ENCODE assay signal across 1 cellular context in the genomic region with DNA sequence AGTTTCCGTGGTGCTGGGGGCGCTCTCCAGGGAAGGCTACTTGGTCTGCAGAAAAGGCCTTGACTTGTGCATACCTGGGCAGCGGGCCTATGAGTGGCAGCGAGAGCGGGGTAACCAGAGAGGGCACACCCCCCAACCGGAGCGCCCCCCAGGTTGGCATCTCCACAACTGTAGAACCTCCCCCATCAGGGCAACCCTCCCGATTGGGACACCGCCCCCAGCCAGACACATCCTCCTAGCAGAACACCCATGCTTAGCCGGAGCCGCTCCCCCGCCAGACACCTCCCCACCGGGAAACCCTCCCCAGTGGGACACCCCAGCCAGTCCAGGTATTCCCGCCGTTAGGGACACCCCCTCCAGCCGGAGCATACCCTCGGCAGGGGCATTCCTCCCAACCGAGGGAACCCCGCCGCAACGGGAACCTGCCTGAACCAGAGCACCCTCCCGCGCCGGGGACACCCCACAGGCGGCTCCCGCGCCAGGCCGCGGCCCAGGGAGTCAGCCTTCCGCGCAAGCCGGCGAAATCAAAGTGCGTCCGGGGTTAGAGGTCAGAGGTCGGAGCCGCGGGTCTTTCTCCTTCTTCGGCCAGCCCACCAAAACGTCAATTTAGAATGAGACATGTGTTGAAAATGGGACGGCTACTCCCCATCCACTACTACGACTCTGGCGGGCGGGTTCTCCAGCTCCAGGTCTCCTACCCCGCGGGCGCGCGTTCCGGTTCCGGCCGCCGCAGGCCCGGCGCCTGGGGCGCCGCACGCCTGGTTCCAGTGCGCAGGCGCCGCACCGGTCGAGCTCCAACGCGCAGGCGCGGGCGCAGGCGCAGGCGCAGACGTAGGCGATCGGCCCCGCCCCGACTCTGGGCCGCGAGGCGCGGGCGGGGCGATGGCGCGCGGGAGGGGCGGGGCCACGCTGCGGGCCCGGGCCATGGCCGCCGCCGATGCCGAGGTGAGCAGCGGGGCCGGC.
TF ChIP-seq lines count a peak whose summit lies in the region.

A gene (plus strand): TSS at position 901 of the 963 bp plus-strand sequence. CDS start 24 bp downstream, at position 925.

TF ChIP-seq in HEK293, 187 proteins besides CTCF, POLR2A, EP300 and RAD21 (continued from another document and continues in another):
- TF ChIP-seq, protein P1, sequence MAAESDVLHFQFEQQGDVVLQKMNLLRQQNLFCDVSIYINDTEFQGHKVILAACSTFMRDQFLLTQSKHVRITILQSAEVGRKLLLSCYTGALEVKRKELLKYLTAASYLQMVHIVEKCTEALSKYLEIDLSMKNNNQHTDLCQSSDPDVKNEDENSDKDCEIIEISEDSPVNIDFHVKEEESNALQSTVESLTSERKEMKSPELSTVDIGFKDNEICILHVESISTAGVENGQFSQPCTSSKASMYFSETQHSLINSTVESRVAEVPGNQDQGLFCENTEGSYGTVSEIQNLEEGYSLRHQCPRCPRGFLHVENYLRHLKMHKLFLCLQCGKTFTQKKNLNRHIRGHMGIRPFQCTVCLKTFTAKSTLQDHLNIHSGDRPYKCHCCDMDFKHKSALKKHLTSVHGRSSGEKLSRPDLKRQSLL (tag by site-specific recombination; IDR thresholded peaks at IDR 0.05), result peak; percentile 79
- peak; percentile 77 for TF ChIP-seq KLF7 (tag by site-specific recombination; IDR thresholded peaks at IDR 0.05; ENCODE audit: borderline replicate concordance)
- no peak for TF ChIP-seq ZNF830 (tag by site-specific recombination; IDR thresholded peaks at IDR 0.05; ENCODE audit: low read depth)
- no peak for TF ChIP-seq SETDB1 (IDR thresholded peaks at IDR 0.05; ENCODE audit: insufficient read length, low read length)
- TF ChIP-seq ZBTB8A (tag by site-specific recombination; IDR thresholded peaks at IDR 0.05), result peak; percentile 74
- TF ChIP-seq, protein P2, sequence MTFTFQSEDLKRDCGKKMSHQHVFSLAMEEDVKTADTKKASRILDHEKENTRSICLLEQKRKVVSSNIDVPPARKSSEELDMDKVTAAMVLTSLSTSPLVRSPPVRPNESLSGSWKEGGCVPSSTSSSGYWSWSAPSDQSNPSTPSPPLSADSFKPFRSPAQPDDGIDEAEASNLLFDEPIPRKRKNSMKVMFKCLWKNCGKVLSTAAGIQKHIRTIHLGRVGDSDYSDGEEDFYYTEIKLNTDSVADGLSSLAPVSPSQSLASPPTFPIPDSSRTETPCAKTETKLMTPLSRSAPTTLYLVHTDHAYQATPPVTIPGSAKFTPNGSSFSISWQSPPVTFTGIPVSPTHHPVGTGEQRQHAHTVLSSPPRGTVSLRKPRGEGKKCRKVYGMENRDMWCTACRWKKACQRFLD (tag by site-specific recombination; IDR thresholded peaks at IDR 0.05), result 0 out of 2 replicates have a peak, but pooled peaks have one; percentile 70
- TF ChIP-seq, protein P3, sequence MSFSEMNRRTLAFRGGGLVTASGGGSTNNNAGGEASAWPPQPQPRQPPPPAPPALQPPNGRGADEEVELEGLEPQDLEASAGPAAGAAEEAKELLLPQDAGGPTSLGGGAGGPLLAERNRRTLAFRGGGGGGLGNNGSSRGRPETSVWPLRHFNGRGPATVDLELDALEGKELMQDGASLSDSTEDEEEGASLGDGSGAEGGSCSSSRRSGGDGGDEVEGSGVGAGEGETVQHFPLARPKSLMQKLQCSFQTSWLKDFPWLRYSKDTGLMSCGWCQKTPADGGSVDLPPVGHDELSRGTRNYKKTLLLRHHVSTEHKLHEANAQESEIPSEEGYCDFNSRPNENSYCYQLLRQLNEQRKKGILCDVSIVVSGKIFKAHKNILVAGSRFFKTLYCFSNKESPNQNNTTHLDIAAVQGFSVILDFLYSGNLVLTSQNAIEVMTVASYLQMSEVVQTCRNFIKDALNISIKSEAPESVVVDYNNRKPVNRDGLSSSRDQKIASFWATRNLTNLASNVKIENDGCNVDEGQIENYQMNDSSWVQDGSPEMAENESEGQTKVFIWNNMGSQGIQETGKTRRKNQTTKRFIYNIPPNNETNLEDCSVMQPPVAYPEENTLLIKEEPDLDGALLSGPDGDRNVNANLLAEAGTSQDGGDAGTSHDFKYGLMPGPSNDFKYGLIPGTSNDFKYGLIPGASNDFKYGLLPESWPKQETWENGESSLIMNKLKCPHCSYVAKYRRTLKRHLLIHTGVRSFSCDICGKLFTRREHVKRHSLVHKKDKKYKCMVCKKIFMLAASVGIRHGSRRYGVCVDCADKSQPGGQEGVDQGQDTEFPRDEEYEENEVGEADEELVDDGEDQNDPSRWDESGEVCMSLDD (tag by site-specific recombination; IDR thresholded peaks at IDR 0.05), result peak; percentile 89
- TF ChIP-seq MZF1 (tag by site-specific recombination; IDR thresholded peaks at IDR 0.05; ENCODE audit: borderline replicate concordance), result no peak
- TF ChIP-seq ZNF514 (tag by site-specific recombination; IDR thresholded peaks at IDR 0.05), result no peak
- TF ChIP-seq, protein P4, sequence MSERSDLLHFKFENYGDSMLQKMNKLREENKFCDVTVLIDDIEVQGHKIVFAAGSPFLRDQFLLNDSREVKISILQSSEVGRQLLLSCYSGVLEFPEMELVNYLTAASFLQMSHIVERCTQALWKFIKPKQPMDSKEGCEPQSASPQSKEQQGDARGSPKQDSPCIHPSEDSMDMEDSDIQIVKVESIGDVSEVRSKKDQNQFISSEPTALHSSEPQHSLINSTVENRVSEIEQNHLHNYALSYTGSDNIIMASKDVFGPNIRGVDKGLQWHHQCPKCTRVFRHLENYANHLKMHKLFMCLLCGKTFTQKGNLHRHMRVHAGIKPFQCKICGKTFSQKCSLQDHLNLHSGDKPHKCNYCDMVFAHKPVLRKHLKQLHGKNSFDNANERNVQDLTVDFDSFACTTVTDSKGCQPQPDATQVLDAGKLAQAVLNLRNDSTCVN (tag by site-specific recombination; optimal IDR thresholded peaks at IDR 0.05), result peak; percentile 86
- TF ChIP-seq, protein P5, sequence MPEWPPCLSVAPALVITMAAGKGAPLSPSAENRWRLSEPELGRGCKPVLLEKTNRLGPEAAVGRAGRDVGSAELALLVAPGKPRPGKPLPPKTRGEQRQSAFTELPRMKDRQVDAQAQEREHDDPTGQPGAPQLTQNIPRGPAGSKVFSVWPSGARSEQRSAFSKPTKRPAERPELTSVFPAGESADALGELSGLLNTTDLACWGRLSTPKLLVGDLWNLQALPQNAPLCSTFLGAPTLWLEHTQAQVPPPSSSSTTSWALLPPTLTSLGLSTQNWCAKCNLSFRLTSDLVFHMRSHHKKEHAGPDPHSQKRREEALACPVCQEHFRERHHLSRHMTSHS (tag by site-specific recombination; IDR thresholded peaks at IDR 0.05), result 0 out of 2 replicates have a peak, but pooled peaks have one; percentile 11
- peak; percentile 59 for TF ChIP-seq KLF10 (tag by site-specific recombination; IDR thresholded peaks at IDR 0.05)
- peak; percentile 94 for TF ChIP-seq ZXDB (tag by site-specific recombination; IDR thresholded peaks at IDR 0.05)
- TF ChIP-seq GLIS1 (tag by site-specific recombination; IDR thresholded peaks at IDR 0.05), result peak; percentile 72
- TF ChIP-seq, protein P6, sequence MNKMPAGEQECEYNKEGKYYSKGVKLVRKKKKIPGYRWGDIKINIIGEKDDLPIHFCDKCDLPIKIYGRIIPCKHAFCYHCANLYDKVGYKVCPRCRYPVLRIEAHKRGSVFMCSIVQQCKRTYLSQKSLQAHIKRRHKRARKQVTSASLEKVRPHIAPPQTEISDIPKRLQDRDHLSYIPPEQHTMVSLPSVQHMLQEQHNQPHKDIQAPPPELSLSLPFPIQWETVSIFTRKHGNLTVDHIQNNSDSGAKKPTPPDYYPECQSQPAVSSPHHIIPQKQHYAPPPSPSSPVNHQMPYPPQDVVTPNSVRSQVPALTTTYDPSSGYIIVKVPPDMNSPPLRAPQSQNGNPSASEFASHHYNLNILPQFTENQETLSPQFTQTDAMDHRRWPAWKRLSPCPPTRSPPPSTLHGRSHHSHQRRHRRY (tag by site-specific recombination; IDR thresholded peaks at IDR 0.05), result no peak
- TF ChIP-seq, protein P7, sequence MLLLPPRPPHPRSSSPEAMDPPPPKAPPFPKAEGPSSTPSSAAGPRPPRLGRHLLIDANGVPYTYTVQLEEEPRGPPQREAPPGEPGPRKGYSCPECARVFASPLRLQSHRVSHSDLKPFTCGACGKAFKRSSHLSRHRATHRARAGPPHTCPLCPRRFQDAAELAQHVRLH (tag by site-specific recombination; IDR thresholded peaks at IDR 0.05), result peak; percentile 91
- no peak for TF ChIP-seq ZNF747 (tag by site-specific recombination; IDR thresholded peaks at IDR 0.05)
- TF ChIP-seq BCL11A (tag by site-specific recombination; IDR thresholded peaks at IDR 0.05; ENCODE audit: low read depth), result peak; percentile 88
- TF ChIP-seq ZNF610 (tag by site-specific recombination; IDR thresholded peaks at IDR 0.05; ENCODE audit: borderline replicate concordance), result 0 out of 2 replicates have a peak, but pooled peaks have one; percentile 54
- peak; percentile 6; the same call in 1 of the 2 replicates for TF ChIP-seq ZNF138 (tag by site-specific recombination; IDR thresholded peaks at IDR 0.05; ENCODE audit: borderline replicate concordance)
- no peak for TF ChIP-seq ZNF174 (tag by site-specific recombination; IDR thresholded peaks at IDR 0.05)
- TF ChIP-seq ZNF660 (tag by site-specific recombination; IDR thresholded peaks at IDR 0.05), result peak; percentile 73; the same call in 1 of the 2 replicates
- TF ChIP-seq, protein P8, sequence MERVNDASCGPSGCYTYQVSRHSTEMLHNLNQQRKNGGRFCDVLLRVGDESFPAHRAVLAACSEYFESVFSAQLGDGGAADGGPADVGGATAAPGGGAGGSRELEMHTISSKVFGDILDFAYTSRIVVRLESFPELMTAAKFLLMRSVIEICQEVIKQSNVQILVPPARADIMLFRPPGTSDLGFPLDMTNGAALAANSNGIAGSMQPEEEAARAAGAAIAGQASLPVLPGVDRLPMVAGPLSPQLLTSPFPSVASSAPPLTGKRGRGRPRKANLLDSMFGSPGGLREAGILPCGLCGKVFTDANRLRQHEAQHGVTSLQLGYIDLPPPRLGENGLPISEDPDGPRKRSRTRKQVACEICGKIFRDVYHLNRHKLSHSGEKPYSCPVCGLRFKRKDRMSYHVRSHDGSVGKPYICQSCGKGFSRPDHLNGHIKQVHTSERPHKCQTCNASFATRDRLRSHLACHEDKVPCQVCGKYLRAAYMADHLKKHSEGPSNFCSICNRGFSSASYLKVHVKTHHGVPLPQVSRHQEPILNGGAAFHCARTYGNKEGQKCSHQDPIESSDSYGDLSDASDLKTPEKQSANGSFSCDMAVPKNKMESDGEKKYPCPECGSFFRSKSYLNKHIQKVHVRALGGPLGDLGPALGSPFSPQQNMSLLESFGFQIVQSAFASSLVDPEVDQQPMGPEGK (tag by site-specific recombination; IDR thresholded peaks at IDR 0.05), result peak; percentile 89
- TF ChIP-seq ZNF132 (tag by site-specific recombination; IDR thresholded peaks at IDR 0.05; ENCODE audit: borderline replicate concordance), result no peak
- 0 out of 2 replicates have a peak, but pooled peaks have one; percentile 3 for TF ChIP-seq ZNF146 (tag by site-specific recombination; IDR thresholded peaks at IDR 0.05)
- no peak for TF ChIP-seq ZNF292 (tag by site-specific recombination; IDR thresholded peaks at IDR 0.05; ENCODE audit: borderline replicate concordance, low read depth)
- 0 out of 2 replicates have a peak, but pooled peaks have one; percentile 33 for TF ChIP-seq ZBTB48 (tag by site-specific recombination; IDR thresholded peaks at IDR 0.05)
- no peak for TF ChIP-seq ZNF214 (tag by site-specific recombination; IDR thresholded peaks at IDR 0.05; ENCODE audit: borderline replicate concordance)
- TF ChIP-seq, protein P9, sequence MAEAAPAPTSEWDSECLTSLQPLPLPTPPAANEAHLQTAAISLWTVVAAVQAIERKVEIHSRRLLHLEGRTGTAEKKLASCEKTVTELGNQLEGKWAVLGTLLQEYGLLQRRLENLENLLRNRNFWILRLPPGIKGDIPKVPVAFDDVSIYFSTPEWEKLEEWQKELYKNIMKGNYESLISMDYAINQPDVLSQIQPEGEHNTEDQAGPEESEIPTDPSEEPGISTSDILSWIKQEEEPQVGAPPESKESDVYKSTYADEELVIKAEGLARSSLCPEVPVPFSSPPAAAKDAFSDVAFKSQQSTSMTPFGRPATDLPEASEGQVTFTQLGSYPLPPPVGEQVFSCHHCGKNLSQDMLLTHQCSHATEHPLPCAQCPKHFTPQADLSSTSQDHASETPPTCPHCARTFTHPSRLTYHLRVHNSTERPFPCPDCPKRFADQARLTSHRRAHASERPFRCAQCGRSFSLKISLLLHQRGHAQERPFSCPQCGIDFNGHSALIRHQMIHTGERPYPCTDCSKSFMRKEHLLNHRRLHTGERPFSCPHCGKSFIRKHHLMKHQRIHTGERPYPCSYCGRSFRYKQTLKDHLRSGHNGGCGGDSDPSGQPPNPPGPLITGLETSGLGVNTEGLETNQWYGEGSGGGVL (tag by site-specific recombination; IDR thresholded peaks at IDR 0.05), result peak; percentile 85
- TF ChIP-seq ZIC2 (tag by site-specific recombination; IDR thresholded peaks at IDR 0.05), result peak; percentile 90
- no peak for TF ChIP-seq OSR2 (tag by site-specific recombination; IDR thresholded peaks at IDR 0.05)
- TF ChIP-seq ZNF169 (tag by site-specific recombination; IDR thresholded peaks at IDR 0.05), result no peak
- no peak for TF ChIP-seq ZFP3 (tag by site-specific recombination; IDR thresholded peaks at IDR 0.05; ENCODE audit: low read depth)
- no peak for TF ChIP-seq KLF1 (tag by site-specific recombination; IDR thresholded peaks at IDR 0.05)
- TF ChIP-seq ZNF37A (tag by site-specific recombination; IDR thresholded peaks at IDR 0.05), result no peak
- TF ChIP-seq ZFP69B (tag by site-specific recombination; IDR thresholded peaks at IDR 0.05), result peak; percentile 44; the same call in 1 of the 2 replicates
- TF ChIP-seq ZNF391 (tag by site-specific recombination; IDR thresholded peaks at IDR 0.05; ENCODE audit: borderline replicate concordance, low read depth), result peak; percentile 60; the same call in 1 of the 2 replicates
- no peak for TF ChIP-seq ZNF16 (tag by site-specific recombination; IDR thresholded peaks at IDR 0.05; ENCODE audit: low read depth)
- TF ChIP-seq ZNF24 (tag by site-specific recombination; IDR thresholded peaks at IDR 0.05), result peak; percentile 53; the same call in 1 of the 2 replicates
- peak; percentile 94 for TF ChIP-seq ZNF335 (tag by site-specific recombination; conservative IDR thresholded peaks at IDR 0.05)
- peak; percentile 95 for TF ChIP-seq ZEB2 (tag by site-specific recombination; IDR thresholded peaks at IDR 0.05)
- peak; percentile 78; the same call in 1 of the 2 replicates for TF ChIP-seq ZBTB20 (tag by site-specific recombination; IDR thresholded peaks at IDR 0.05)
- TF ChIP-seq MEIS1 (CRISPR knock-in tag; IDR thresholded peaks at IDR 0.05; ENCODE audit: borderline replicate concordance), result no peak
- TF ChIP-seq ZNF354C (tag by site-specific recombination; IDR thresholded peaks at IDR 0.05; ENCODE audit: borderline replicate concordance, low read depth), result no peak
- TF ChIP-seq ZSCAN30 (tag by site-specific recombination; IDR thresholded peaks at IDR 0.05), result peak; percentile 48
- TF ChIP-seq, protein P10, sequence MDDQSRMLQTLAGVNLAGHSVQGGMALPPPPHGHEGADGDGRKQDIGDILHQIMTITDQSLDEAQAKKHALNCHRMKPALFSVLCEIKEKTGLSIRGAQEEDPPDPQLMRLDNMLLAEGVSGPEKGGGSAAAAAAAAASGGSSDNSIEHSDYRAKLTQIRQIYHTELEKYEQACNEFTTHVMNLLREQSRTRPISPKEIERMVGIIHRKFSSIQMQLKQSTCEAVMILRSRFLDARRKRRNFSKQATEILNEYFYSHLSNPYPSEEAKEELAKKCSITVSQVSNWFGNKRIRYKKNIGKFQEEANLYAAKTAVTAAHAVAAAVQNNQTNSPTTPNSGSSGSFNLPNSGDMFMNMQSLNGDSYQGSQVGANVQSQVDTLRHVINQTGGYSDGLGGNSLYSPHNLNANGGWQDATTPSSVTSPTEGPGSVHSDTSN (CRISPR knock-in tag; IDR thresholded peaks at IDR 0.05), result no peak
